13 cellular contexts compared by ENCODE assay signal in genomic region chr3:49638445-49638844, GRCh38. TPM values are rescaled to one million over a fixed set of nuclear protein-coding genes. Genes with fewer than 3 reads are reported as not detected.
A peak's percentile ranks its signal among the peaks of the same experiment; 100 is the strongest.
DNase-seq lines count a peak whose midpoint lies in the region; ATAC-seq, FAIRE-seq and TF ChIP-seq lines count a peak whose summit lies in the region.
"Had no signal": no experiment of that assay in that cellular context is flagged by ENCODE, and none has a peak within 500 bp of the region (broad histone marks: within the 10 kb centered on the region; RNA-seq: fewer than 3 reads in every experiment).

No MANE protein-coding gene starts in this region.

- H3K36me3 ChIP-seq in A673 (ENCODE audit: insufficient read depth, low read length, poor library complexity, severe bottlenecking) (no peaks in the 10 kb centered on the region), HepG2 (replicated peaks in 1 of 2; ENCODE audit: control insufficient read depth in 1 of 2, insufficient read depth in 2 of 2, low read length in 2 of 2) (no peaks in the 10 kb centered on the region; a peak in 1 of 5 replicates)

- H3K27ac Mint-ChIP-seq in natural killer cell treated with Interleukin-12 subunit alpha and Interleukin-12 subunit beta and Interleukin-15 and Interleukin-18, amount 100 ng/mL, for 72 hours: no peak overlapping the region
- H3K27ac Mint-ChIP-seq: B cell; stimulated activated naive B cell treated with anti-CD40 and anti-IgM and Interleukin-4, amounts not matched to agents 10 μg/mL and 1 μg/mL and 100 μg/mL, for 72 hours had no signal

- no peaks in the 10 kb centered on the region for H3K79me2 ChIP-seq in HepG2 (ENCODE audit: insufficient read depth, low read length)

- CTCF ChIA-PET in A673 (lab: Charles Lee) (no interaction called here), HepG2 (lab: Yijun Ruan, JAX; ENCODE audit: low intra/inter-chr PET ratio, low total read pairs) (no interaction called here)

- 72% methylated on average over 4 of the region's 8 CpGs for WGBS in HepG2 (ENCODE audit: low lambda C conversion rate)

- H3K9ac ChIP-seq in HepG2 (ENCODE audit: insufficient read depth, low read depth, low read length): no peak overlapping the region

- H3K27ac ChIP-seq in A673 (ENCODE audit: low read depth, low read length, poor library complexity, severe bottlenecking): no peak overlapping the region
- no peak overlapping the region for H3K27ac ChIP-seq in HepG2 (ENCODE audit: extremely low read length, insufficient read depth, low read length)

- no TSS peak for BruUV-seq in A673 (replicated peaks; lab: Mats Ljungman, UMichigan)
- BruUV-seq in HepG2 (replicated peaks; lab: Mats Ljungman, UMichigan): no TSS peak

- DNase-seq in A673 (ENCODE audit: low spot score): peak; percentile 1
- DNase-seq in HK-2 (ENCODE audit: unreplicated experiment): peak; percentile 54
- peak; percentile 50 for DNase-seq in UCSD-AML1 (lab: John Stamatoyannopoulos, UW; ENCODE audit: unreplicated experiment)
- DNase-seq in head of caudate nucleus: peak; percentile 41 to 93 (median 76)
- DNase-seq in HepG2 (ENCODE audit: low spot score): no peak
- DNase-seq in central memory CD4-positive, alpha-beta T cell: no peak
- DNase-seq in natural killer cell treated with Interleukin-12 subunit alpha and Interleukin-12 subunit beta and Interleukin-15 and Interleukin-18, amount 100 ng/mL, for 72 hours (ENCODE audit: low spot score): no peak
- DNase-seq: cerebellar nuclear complex; NCI-H2171 treated with DMSO at 0.1 percent for 48 hours; stimulated activated naive B cell treated with anti-CD40 and anti-IgM and Interleukin-4, amounts not matched to agents 10 μg/mL and 1 μg/mL and 100 μg/mL, for 72 hours had no signal

- in situ Hi-C loops in HepG2 (cut with HindIII; ENCODE audit: extremely low pct_ligation_motif_present, low pct_unique_long_range_greater_than_20kb): no loop called here

- no peak for FAIRE-seq in HepG2 (lab: Jason Lieb, UNC)
- FAIRE-seq: GM12891 had no signal

- TF ChIP-seq EP300 in HepG2 (IDR thresholded peaks at IDR 0.05; ENCODE audit: low read depth in 2 of 2, low read length in 2 of 2) (no peak), HepG2 (CRISPR knock-in tag; IDR thresholded peaks at IDR 0.05; ENCODE audit: borderline replicate concordance) (no peak)

- POLR2A ChIA-PET in A673 (lab: Charles Lee; ENCODE audit: low non-redundant PET) (no interaction called here), HepG2 (lab: Yijun Ruan, JAX) (no interaction called here)

- no peaks in the 10 kb centered on the region for H3K9me3 Mint-ChIP-seq in natural killer cell treated with Interleukin-12 subunit alpha and Interleukin-12 subunit beta and Interleukin-15 and Interleukin-18, amount 100 ng/mL, for 72 hours
- H3K9me3 Mint-ChIP-seq: stimulated activated naive B cell treated with anti-CD40 and anti-IgM and Interleukin-4, amounts not matched to agents 10 μg/mL and 1 μg/mL and 100 μg/mL, for 72 hours had no signal

- H3K4me3 ChIP-seq in A673 (ENCODE audit: low read depth, low read length, poor library complexity, severe bottlenecking): no peak overlapping the region
- H3K4me3 ChIP-seq in HepG2 (replicated peaks in 1 of 3; ENCODE audit: insufficient read depth in 1 of 3, low read depth in 2 of 3, low read length in 3 of 3): no peak overlapping the region

- intact Hi-C loops in A673 (cut with micrococcal nuclease; ENCODE audit: unreplicated experiment) (no loop called here), head of caudate nucleus (cut with DNase I) (no loop called here), HepG2 (cut with micrococcal nuclease; ENCODE audit: unreplicated experiment) (no loop called here)

- H3K36me3 Mint-ChIP-seq in natural killer cell treated with Interleukin-12 subunit alpha and Interleukin-12 subunit beta and Interleukin-15 and Interleukin-18, amount 100 ng/mL, for 72 hours: no peaks in the 10 kb centered on the region
- H3K36me3 Mint-ChIP-seq: stimulated activated naive B cell treated with anti-CD40 and anti-IgM and Interleukin-4, amounts not matched to agents 10 μg/mL and 1 μg/mL and 100 μg/mL, for 72 hours had no signal

- no peak overlapping the region for H2AFZ ChIP-seq in HepG2 (ENCODE audit: low read length)

- ATAC-seq in HepG2: no peak; the same call in 2 of the 3 replicates
- no peak for ATAC-seq in natural killer cell treated with Interleukin-12 subunit alpha and Interleukin-12 subunit beta and Interleukin-15 and Interleukin-18, amount 100 ng/mL, for 72 hours
- ATAC-seq in GM18907 (IDR thresholded peaks at IDR 0.05; ENCODE audit: unreplicated experiment): no peak
- ATAC-seq: stimulated activated naive B cell treated with anti-CD40 and anti-IgM and Interleukin-4, amounts not matched to agents 10 μg/mL and 1 μg/mL and 100 μg/mL, for 72 hours had no signal

- TF ChIP-seq CTCF in A673 (conservative IDR thresholded peaks at IDR 0.05; ENCODE audit: low read depth, low read length): no peak
- no peak for TF ChIP-seq CTCF in HepG2 (CRISPR knock-in tag; IDR thresholded peaks at IDR 0.05)

- H4K20me1 ChIP-seq in HepG2 (ENCODE audit: insufficient read depth, low read length): no peaks in the 10 kb centered on the region

- no peak for TF ChIP-seq POLR2A in HepG2 (IDR thresholded peaks at IDR 0.05; ENCODE audit: insufficient read depth in 1 of 2, low read depth in 2 of 2, low read length in 2 of 2)

- H3K27me3 ChIP-seq in A673 (replicated peaks; ENCODE audit: insufficient read depth, low read depth, low read length, poor library complexity) (no peaks in the 10 kb centered on the region), HepG2 (ENCODE audit: control insufficient read depth in 1 of 2, insufficient read depth in 2 of 2, low read length in 2 of 2) (no peaks in the 10 kb centered on the region)

- H3K27me3 Mint-ChIP-seq in natural killer cell treated with Interleukin-12 subunit alpha and Interleukin-12 subunit beta and Interleukin-15 and Interleukin-18, amount 100 ng/mL, for 72 hours: peaks cover 5 to 6% of the 10 kb centered on the region in 2 donors

- no peak for TF ChIP-seq RAD21 in HepG2 (CRISPR knock-in tag; IDR thresholded peaks at IDR 0.05)

- H3K4me1 ChIP-seq in A673 (ENCODE audit: insufficient read depth, low read length, poor library complexity, severe bottlenecking) (no peaks in the 10 kb centered on the region), HepG2 (ENCODE audit: insufficient read depth, low read length) (no peaks in the 10 kb centered on the region)

- no peak overlapping the region for H3K4me3 Mint-ChIP-seq in natural killer cell treated with Interleukin-12 subunit alpha and Interleukin-12 subunit beta and Interleukin-15 and Interleukin-18, amount 100 ng/mL, for 72 hours
- H3K4me3 Mint-ChIP-seq: B cell; stimulated activated naive B cell treated with anti-CD40 and anti-IgM and Interleukin-4, amounts not matched to agents 10 μg/mL and 1 μg/mL and 100 μg/mL, for 72 hours had no signal

- H3K4me1 Mint-ChIP-seq in natural killer cell treated with Interleukin-12 subunit alpha and Interleukin-12 subunit beta and Interleukin-15 and Interleukin-18, amount 100 ng/mL, for 72 hours (ENCODE audit: low read depth in 2 of 2): no peaks in the 10 kb centered on the region
- H3K4me1 Mint-ChIP-seq: B cell; stimulated activated naive B cell treated with anti-CD40 and anti-IgM and Interleukin-4, amounts not matched to agents 10 μg/mL and 1 μg/mL and 100 μg/mL, for 72 hours had no signal

- no peak overlapping the region for H3K4me2 ChIP-seq in HepG2 (ENCODE audit: low read depth, low read length)

- no peaks in the 10 kb centered on the region for H3K9me3 ChIP-seq in A673 (ENCODE audit: low read depth, low read length, poor library complexity, severe bottlenecking)
- H3K9me3 ChIP-seq in HepG2 (ENCODE audit: low read length): no peaks in the 10 kb centered on the region

RNA-seq across cellular contexts. Expression of gene APEH, which starts 35.7 kb away (rescaled TPM):
- 64.9 and 67.4 TPM in 2 replicates for total RNA-seq in A673 (2021)
- 116 and 130 TPM in 2 replicates for total RNA-seq in HepG2 (2016; rRNA removed; fragmentation: Illumina TruSeq; extraction: Trizol)
- total RNA-seq in HepG2 (2016; cell fraction: cytosol; rRNA removed; fragmentation: Illumina TruSeq; extraction: Trizol; ENCODE audit: low read depth): 32.8 and 39.1 TPM in 2 replicates
- total RNA-seq in HepG2 (2016; cell fraction: insoluble cytoplasmic fraction; rRNA removed; fragmentation: Illumina TruSeq; extraction: Trizol): 118 and 134 TPM in 2 replicates
- total RNA-seq in HepG2 (2016; cell fraction: membrane; rRNA removed; fragmentation: Illumina TruSeq; extraction: Trizol): 57.5 and 60.4 TPM in 2 replicates
- 99.4 and 109 TPM in 2 replicates for total RNA-seq in HepG2 (2016; cell fraction: nucleus; rRNA removed; fragmentation: Illumina TruSeq; extraction: Trizol)
- polyA plus RNA-seq in HepG2 (2011; rRNA removed): 116 and 123 TPM in 2 replicates
- 95.0 and 116 TPM in 2 replicates for polyA plus RNA-seq in HepG2 (2011; cell fraction: cytosol; rRNA removed)
- 227 and 231 TPM in 2 replicates for polyA plus RNA-seq in HepG2 (2011; cell fraction: nucleus; rRNA removed)
- 110 and 113 TPM in 2 replicates for polyA plus RNA-seq in HepG2 (2012)
- 22.6 and 23.9 TPM in 2 replicates for polyA plus RNA-seq in HepG2 (2016; cell fraction: cytosol; fragmentation: Illumina TruSeq; extraction: Trizol; ENCODE audit: low read depth)
- polyA plus RNA-seq in HepG2 (2016; cell fraction: insoluble cytoplasmic fraction; fragmentation: Illumina TruSeq; extraction: Trizol; ENCODE audit: low read depth): 87.5 and 96.0 TPM in 2 replicates
- polyA plus RNA-seq in HepG2 (2016; cell fraction: membrane; fragmentation: Illumina TruSeq; extraction: Trizol; ENCODE audit: low read depth): 27.9 and 31.1 TPM in 2 replicates
- polyA plus RNA-seq in HepG2 (2016; cell fraction: nucleus; fragmentation: Illumina TruSeq; extraction: Trizol; ENCODE audit: insufficient read depth, low read depth): 137 and 152 TPM in 2 replicates
- polyA minus RNA-seq in HepG2 (2011; rRNA and poly(A)+ RNA removed; ENCODE audit: low replicate concordance): 481 and 533 TPM in 2 replicates
- polyA minus RNA-seq in HepG2 (2011; cell fraction: cytosol; rRNA and poly(A)+ RNA removed): 94.8 and 99.0 TPM in 2 replicates
- 120 and 143 TPM in 2 replicates for polyA minus RNA-seq in HepG2 (2011; cell fraction: nucleus; rRNA and poly(A)+ RNA removed)
- total RNA-seq in natural killer cell treated with Interleukin-12 subunit alpha and Interleukin-12 subunit beta and Interleukin-15 and Interleukin-18, amount 100 ng/mL, for 72 hours: 100 to 1,000 TPM; 134 to 235 TPM

RNA-seq across cellular contexts. Expression of gene MST1, which starts 50.8 kb away (rescaled TPM):
- total RNA-seq in A673 (2021) (3.7 and 4.5 TPM in 2 replicates), HepG2 (2016; rRNA removed; fragmentation: Illumina TruSeq; extraction: Trizol) (26.7 and 189 TPM in 2 replicates)
- 15.3 and 18.3 TPM in 2 replicates for total RNA-seq in HepG2 (2016; cell fraction: cytosol; rRNA removed; fragmentation: Illumina TruSeq; extraction: Trizol; ENCODE audit: low read depth)
- 25.3 and 197 TPM in 2 replicates for total RNA-seq in HepG2 (2016; cell fraction: insoluble cytoplasmic fraction; rRNA removed; fragmentation: Illumina TruSeq; extraction: Trizol)
- total RNA-seq in HepG2 (2016; cell fraction: membrane; rRNA removed; fragmentation: Illumina TruSeq; extraction: Trizol): 14.6 and 16.5 TPM in 2 replicates
- total RNA-seq in HepG2 (2016; cell fraction: nucleus; rRNA removed; fragmentation: Illumina TruSeq; extraction: Trizol): 267 and 300 TPM in 2 replicates
- polyA plus RNA-seq in HepG2 (2011; rRNA removed): 452 and 686 TPM in 2 replicates
- 174 and 178 TPM in 2 replicates for polyA plus RNA-seq in HepG2 (2011; cell fraction: cytosol; rRNA removed)
- 7,383 and 7,818 TPM in 2 replicates for polyA plus RNA-seq in HepG2 (2011; cell fraction: nucleus; rRNA removed)
- 313 and 330 TPM in 2 replicates for polyA plus RNA-seq in HepG2 (2012)
- polyA plus RNA-seq in HepG2 (2016; cell fraction: cytosol; fragmentation: Illumina TruSeq; extraction: Trizol; ENCODE audit: low read depth): 6.2 and 6.6 TPM in 2 replicates
- 20.9 and 21.3 TPM in 2 replicates for polyA plus RNA-seq in HepG2 (2016; cell fraction: insoluble cytoplasmic fraction; fragmentation: Illumina TruSeq; extraction: Trizol; ENCODE audit: low read depth)
- polyA plus RNA-seq in HepG2 (2016; cell fraction: membrane; fragmentation: Illumina TruSeq; extraction: Trizol; ENCODE audit: low read depth): 9.6 and 10.0 TPM in 2 replicates
- polyA plus RNA-seq in HepG2 (2016; cell fraction: nucleus; fragmentation: Illumina TruSeq; extraction: Trizol; ENCODE audit: insufficient read depth, low read depth): 695 and 762 TPM in 2 replicates
- polyA minus RNA-seq in HepG2 (2011; rRNA and poly(A)+ RNA removed; ENCODE audit: low replicate concordance): 3.2 and 148 TPM in 2 replicates
- polyA minus RNA-seq in HepG2 (2011; cell fraction: cytosol; rRNA and poly(A)+ RNA removed): 42.2 and 50.5 TPM in 2 replicates
- polyA minus RNA-seq in HepG2 (2011; cell fraction: nucleus; rRNA and poly(A)+ RNA removed): 323 and 384 TPM in 2 replicates
- total RNA-seq in natural killer cell treated with Interleukin-12 subunit alpha and Interleukin-12 subunit beta and Interleukin-15 and Interleukin-18, amount 100 ng/mL, for 72 hours: 1 to 10 TPM; 4.2 to 6.8 TPM

RNA-seq across cellular contexts. Expression of gene RNF123, which starts 50.9 kb away (rescaled TPM):
- total RNA-seq in A673 (2021) (31.0 and 31.5 TPM in 2 replicates), HepG2 (2016; rRNA removed; fragmentation: Illumina TruSeq; extraction: Trizol) (16.1 and 29.9 TPM in 2 replicates)
- total RNA-seq in HepG2 (2016; cell fraction: cytosol; rRNA removed; fragmentation: Illumina TruSeq; extraction: Trizol; ENCODE audit: low read depth): 7.6 and 8.9 TPM in 2 replicates
- total RNA-seq in HepG2 (2016; cell fraction: insoluble cytoplasmic fraction; rRNA removed; fragmentation: Illumina TruSeq; extraction: Trizol): 12.8 and 27.1 TPM in 2 replicates
- total RNA-seq in HepG2 (2016; cell fraction: membrane; rRNA removed; fragmentation: Illumina TruSeq; extraction: Trizol): 10.8 and 12.7 TPM in 2 replicates
- total RNA-seq in HepG2 (2016; cell fraction: nucleus; rRNA removed; fragmentation: Illumina TruSeq; extraction: Trizol): 28.7 and 34.7 TPM in 2 replicates
- polyA plus RNA-seq in HepG2 (2011; rRNA removed): 82.2 and 91.9 TPM in 2 replicates
- 37.9 and 55.2 TPM in 2 replicates for polyA plus RNA-seq in HepG2 (2011; cell fraction: cytosol; rRNA removed)
- polyA plus RNA-seq in HepG2 (2011; cell fraction: nucleus; rRNA removed): 455 and 594 TPM in 2 replicates
- 27.9 and 34.2 TPM in 2 replicates for polyA plus RNA-seq in HepG2 (2012)
- polyA plus RNA-seq in HepG2 (2016; cell fraction: cytosol; fragmentation: Illumina TruSeq; extraction: Trizol; ENCODE audit: low read depth): 8.1 and 10.5 TPM in 2 replicates
- 17.1 and 25.1 TPM in 2 replicates for polyA plus RNA-seq in HepG2 (2016; cell fraction: insoluble cytoplasmic fraction; fragmentation: Illumina TruSeq; extraction: Trizol; ENCODE audit: low read depth)
- polyA plus RNA-seq in HepG2 (2016; cell fraction: membrane; fragmentation: Illumina TruSeq; extraction: Trizol; ENCODE audit: low read depth): 14.9 and 15.8 TPM in 2 replicates
- 108 and 116 TPM in 2 replicates for polyA plus RNA-seq in HepG2 (2016; cell fraction: nucleus; fragmentation: Illumina TruSeq; extraction: Trizol; ENCODE audit: insufficient read depth, low read depth)
- 88.9 and 105 TPM in 2 replicates for polyA minus RNA-seq in HepG2 (2011; rRNA and poly(A)+ RNA removed; ENCODE audit: low replicate concordance)
- 26.2 and 30.5 TPM in 2 replicates for polyA minus RNA-seq in HepG2 (2011; cell fraction: cytosol; rRNA and poly(A)+ RNA removed)
- polyA minus RNA-seq in HepG2 (2011; cell fraction: nucleus; rRNA and poly(A)+ RNA removed): 55.9 and 56.4 TPM in 2 replicates
- total RNA-seq in natural killer cell treated with Interleukin-12 subunit alpha and Interleukin-12 subunit beta and Interleukin-15 and Interleukin-18, amount 100 ng/mL, for 72 hours: 10 to 100 TPM; 45.6 to 67.9 TPM

Comparison
In these comparisons a context has a peak if more than half of its experiments do, and no peak if none do; other contexts are left out.
1. DNase-seq: peak in A673 (single experiment), HK-2 (single experiment), UCSD-AML1 (single experiment) and head of caudate nucleus (42 of 42); none in HepG2 (single experiment), central memory CD4-positive, alpha-beta T cell (single experiment) and natural killer cell treated with Interleukin-12 subunit alpha and Interleukin-12 subunit beta and Interleukin-15 and Interleukin-18, amount 100 ng/mL, for 72 hours (single experiment).